Comparison of ENCODE assay signal across 17 cellular contexts in the genomic region with DNA sequence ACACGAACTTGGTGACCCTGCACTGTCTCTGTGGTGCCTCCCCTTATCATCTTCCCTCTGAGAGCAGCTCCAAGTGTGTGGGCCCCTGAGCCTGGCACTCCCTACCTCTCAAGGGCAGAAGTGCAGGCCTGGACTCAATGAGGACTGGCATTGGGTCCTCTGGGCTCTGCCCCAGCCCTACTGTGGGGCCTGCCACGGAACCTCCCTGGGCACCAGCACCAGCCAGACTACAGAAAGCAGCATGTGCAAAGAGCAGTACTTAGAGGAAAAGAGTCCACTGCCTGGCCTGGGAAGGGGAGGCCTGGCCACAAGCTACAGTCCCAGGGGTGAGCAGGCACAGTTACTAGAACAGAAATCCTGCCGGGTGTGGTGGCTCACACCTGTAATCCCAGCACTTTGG.
"Had no signal": no experiment of that assay in that cellular context is flagged by ENCODE, and none has a peak within 500 bp of the region (broad histone marks: within the 10 kb centered on the region; RNA-seq: fewer than 3 reads in every experiment).

No MANE protein-coding gene starts in this region.

- DNase-seq: Karpas-422, KBM-7, MG63, NCI-H1092, NCI-H1105 treated with DMSO at 0.1 percent for 48 hours, NCI-H1436, NCI-H1694, NCI-H187 treated with DMSO at 0.1 percent for 48 hours, NCI-H2029 treated with DMSO at 0.1 percent for 48 hours, NCI-H2171 treated with DMSO at 0.1 percent for 48 hours, NCI-H2227 treated with DMSO at 0.1 percent for 48 hours, NCI-H524, NCI-H69, NCI-H774, RPMI8226, SHP77, SK-N-SH had no signal

- H3K9me3 ChIP-seq: MG63, SK-N-SH had no signal

- H3K4me3 ChIP-seq: MG63 had no signal

- H3K27me3 ChIP-seq: MG63 had no signal
